Comparison of ENCODE assay signal across 1 cellular context in the genomic region with DNA sequence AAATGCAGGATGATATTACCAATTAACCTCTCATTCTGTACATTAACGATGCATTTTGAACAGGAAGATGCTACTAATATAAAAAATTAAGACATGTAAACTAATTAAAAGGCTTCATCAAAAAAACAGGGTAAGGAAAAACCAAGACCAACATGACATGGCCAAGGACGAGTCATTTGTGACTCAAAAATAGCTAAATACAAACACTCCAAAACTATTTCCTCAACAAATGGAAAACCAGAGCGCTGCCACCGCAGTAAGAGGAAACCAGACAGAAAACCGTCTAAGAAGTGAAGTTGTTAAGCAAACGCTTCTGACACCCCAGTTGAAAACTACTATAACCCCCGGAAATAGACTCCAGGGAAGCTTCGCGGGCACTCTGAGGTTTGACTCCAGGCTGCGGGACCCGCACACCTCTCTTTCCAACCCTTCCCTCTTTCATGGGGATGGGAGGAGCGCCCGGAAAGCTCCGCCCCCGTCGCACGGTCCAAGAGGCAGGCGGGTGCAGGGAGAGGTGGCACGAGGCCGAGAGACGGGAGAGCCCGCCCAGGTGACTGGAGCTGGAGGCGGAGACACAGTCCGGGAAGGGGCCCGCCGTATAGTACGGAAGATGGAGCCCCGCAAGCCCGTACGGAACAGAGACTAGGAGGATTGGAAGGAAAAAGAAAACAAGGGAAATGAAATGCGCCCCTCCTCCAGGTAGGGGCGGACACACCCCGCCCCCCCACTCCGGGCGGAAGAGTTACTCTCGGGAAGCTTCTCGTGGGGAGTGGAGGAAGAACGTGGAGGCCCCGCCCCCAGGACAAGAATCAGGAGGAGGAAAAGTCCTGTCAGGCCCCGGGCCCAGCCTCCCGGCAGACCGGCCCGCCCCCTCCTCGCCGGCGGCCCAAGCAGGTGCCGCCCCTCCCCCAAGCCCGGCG.
TF ChIP-seq lines count a peak whose summit lies in the region.

No MANE protein-coding gene starts in this region.

TF ChIP-seq in HepG2, 621 proteins besides CTCF, POLR2A, EP300 and RAD21 (continued from another document and continues in another):
- TF ChIP-seq ZBED4 (CRISPR knock-in tag; IDR thresholded peaks at IDR 0.05; ENCODE audit: borderline replicate concordance) = no peak
- TF ChIP-seq ATF7 (IDR thresholded peaks at IDR 0.05) = no peak
- no peak for TF ChIP-seq ATF7 (CRISPR knock-in tag; IDR thresholded peaks at IDR 0.05)
- TF ChIP-seq, protein P1, sequence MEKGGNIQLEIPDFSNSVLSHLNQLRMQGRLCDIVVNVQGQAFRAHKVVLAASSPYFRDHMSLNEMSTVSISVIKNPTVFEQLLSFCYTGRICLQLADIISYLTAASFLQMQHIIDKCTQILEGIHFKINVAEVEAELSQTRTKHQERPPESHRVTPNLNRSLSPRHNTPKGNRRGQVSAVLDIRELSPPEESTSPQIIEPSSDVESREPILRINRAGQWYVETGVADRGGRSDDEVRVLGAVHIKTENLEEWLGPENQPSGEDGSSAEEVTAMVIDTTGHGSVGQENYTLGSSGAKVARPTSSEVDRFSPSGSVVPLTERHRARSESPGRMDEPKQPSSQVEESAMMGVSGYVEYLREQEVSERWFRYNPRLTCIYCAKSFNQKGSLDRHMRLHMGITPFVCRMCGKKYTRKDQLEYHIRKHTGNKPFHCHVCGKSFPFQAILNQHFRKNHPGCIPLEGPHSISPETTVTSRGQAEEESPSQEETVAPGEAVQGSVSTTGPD (CRISPR knock-in tag; IDR thresholded peaks at IDR 0.05) = no peak
- TF ChIP-seq ZBTB3 (CRISPR knock-in tag; IDR thresholded peaks at IDR 0.05; ENCODE audit: borderline replicate concordance, low read depth) = no peak
- TF ChIP-seq ATF6 (CRISPR knock-in tag; conservative IDR thresholded peaks at IDR 0.05) = no peak
- TF ChIP-seq E2F2 (CRISPR knock-in tag; IDR thresholded peaks at IDR 0.05; ENCODE audit: borderline replicate concordance) = no peak
- peak; percentile 39; the same call in 1 of the 2 replicates for TF ChIP-seq IRF2 (CRISPR knock-in tag; IDR thresholded peaks at IDR 0.05)
- no peak for TF ChIP-seq ZBTB33 (CRISPR knock-in tag; IDR thresholded peaks at IDR 0.05)
- TF ChIP-seq ZNF30 (CRISPR knock-in tag; IDR thresholded peaks at IDR 0.05) = no peak
- TF ChIP-seq ZNF251 (CRISPR knock-in tag; IDR thresholded peaks at IDR 0.05) = no peak
- no peak for TF ChIP-seq NFATC3 (CRISPR knock-in tag; IDR thresholded peaks at IDR 0.05)
- no peak for TF ChIP-seq ZNF180 (CRISPR knock-in tag; IDR thresholded peaks at IDR 0.05; ENCODE audit: borderline replicate concordance, low read depth)
- TF ChIP-seq NFE2L2 (IDR thresholded peaks at IDR 0.05; ENCODE audit: low read length) = no peak
- no peak for TF ChIP-seq ESRRA (CRISPR knock-in tag; IDR thresholded peaks at IDR 0.05; ENCODE audit: low read depth)
- no peak for TF ChIP-seq HDAC2 (CRISPR knock-in tag; IDR thresholded peaks at IDR 0.05)
- TF ChIP-seq ZNF124 (CRISPR knock-in tag; IDR thresholded peaks at IDR 0.05) = 0 out of 2 replicates have a peak, but pooled peaks have one; percentile 66
- no peak for TF ChIP-seq SNRNP70 (IDR thresholded peaks at IDR 0.05; ENCODE audit: low read depth, low read length)
- TF ChIP-seq ZNF724P (CRISPR knock-in tag; IDR thresholded peaks at IDR 0.05; ENCODE audit: borderline replicate concordance) = no peak
- 0 out of 2 replicates have a peak, but pooled peaks have one; percentile 28 for TF ChIP-seq ZNF777 (CRISPR knock-in tag; IDR thresholded peaks at IDR 0.05)
- 0 out of 2 replicates have a peak, but pooled peaks have one; percentile 17 for TF ChIP-seq MIER3 (CRISPR knock-in tag; IDR thresholded peaks at IDR 0.05; ENCODE audit: borderline replicate concordance)
- TF ChIP-seq SIX4 (CRISPR knock-in tag; IDR thresholded peaks at IDR 0.05) = no peak
- TF ChIP-seq ZNF546 (CRISPR knock-in tag; conservative IDR thresholded peaks at IDR 0.05) = no peak
- no peak for TF ChIP-seq NFRKB (IDR thresholded peaks at IDR 0.05)
- peak; percentile 51; the same call in 1 of the 2 replicates for TF ChIP-seq MAZ (IDR thresholded peaks at IDR 0.05; ENCODE audit: borderline replicate concordance, low read depth, low read length)
- TF ChIP-seq MAZ (CRISPR knock-in tag; IDR thresholded peaks at IDR 0.05; ENCODE audit: low read depth) = 0 out of 2 replicates have a peak, but pooled peaks have one; percentile 32
- TF ChIP-seq ZNF766 (CRISPR knock-in tag; IDR thresholded peaks at IDR 0.05; ENCODE audit: borderline replicate concordance) = 0 out of 2 replicates have a peak, but pooled peaks have one; percentile 67
- peak; percentile 89 for TF ChIP-seq PATZ1 (CRISPR knock-in tag; IDR thresholded peaks at IDR 0.05)
- no peak for TF ChIP-seq ETV6 (CRISPR knock-in tag; conservative IDR thresholded peaks at IDR 0.05)
- no peak for TF ChIP-seq ZNF773 (CRISPR knock-in tag; IDR thresholded peaks at IDR 0.05; ENCODE audit: borderline replicate concordance)
- TF ChIP-seq FOXA3 (CRISPR knock-in tag; IDR thresholded peaks at IDR 0.05) = no peak
- TF ChIP-seq, protein P2, sequence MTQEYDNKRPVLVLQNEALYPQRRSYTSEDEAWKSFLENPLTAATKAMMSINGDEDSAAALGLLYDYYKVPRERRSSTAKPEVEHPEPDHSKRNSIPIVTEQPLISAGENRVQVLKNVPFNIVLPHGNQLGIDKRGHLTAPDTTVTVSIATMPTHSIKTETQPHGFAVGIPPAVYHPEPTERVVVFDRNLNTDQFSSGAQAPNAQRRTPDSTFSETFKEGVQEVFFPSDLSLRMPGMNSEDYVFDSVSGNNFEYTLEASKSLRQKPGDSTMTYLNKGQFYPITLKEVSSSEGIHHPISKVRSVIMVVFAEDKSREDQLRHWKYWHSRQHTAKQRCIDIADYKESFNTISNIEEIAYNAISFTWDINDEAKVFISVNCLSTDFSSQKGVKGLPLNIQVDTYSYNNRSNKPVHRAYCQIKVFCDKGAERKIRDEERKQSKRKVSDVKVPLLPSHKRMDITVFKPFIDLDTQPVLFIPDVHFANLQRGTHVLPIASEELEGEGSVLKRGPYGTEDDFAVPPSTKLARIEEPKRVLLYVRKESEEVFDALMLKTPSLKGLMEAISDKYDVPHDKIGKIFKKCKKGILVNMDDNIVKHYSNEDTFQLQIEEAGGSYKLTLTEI (CRISPR knock-in tag; conservative IDR thresholded peaks at IDR 0.05) = no peak
- TF ChIP-seq GATAD1 (CRISPR knock-in tag; IDR thresholded peaks at IDR 0.05) = no peak; the same call in 1 of the 2 replicates
- TF ChIP-seq, protein P3, sequence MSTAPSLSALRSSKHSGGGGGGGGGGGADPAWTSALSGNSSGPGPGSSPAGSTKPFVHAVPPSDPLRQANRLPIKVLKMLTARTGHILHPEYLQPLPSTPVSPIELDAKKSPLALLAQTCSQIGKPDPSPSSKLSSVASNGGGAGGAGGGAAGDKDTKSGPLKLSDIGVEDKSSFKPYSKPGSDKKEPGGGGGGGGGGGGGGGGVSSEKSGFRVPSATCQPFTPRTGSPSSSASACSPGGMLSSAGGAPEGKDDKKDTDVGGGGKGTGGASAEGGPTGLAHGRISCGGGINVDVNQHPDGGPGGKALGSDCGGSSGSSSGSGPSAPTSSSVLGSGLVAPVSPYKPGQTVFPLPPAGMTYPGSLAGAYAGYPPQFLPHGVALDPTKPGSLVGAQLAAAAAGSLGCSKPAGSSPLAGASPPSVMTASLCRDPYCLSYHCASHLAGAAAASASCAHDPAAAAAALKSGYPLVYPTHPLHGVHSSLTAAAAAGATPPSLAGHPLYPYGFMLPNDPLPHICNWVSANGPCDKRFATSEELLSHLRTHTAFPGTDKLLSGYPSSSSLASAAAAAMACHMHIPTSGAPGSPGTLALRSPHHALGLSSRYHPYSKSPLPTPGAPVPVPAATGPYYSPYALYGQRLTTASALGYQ (CRISPR knock-in tag; IDR thresholded peaks at IDR 0.05) = peak; percentile 25; the same call in 1 of the 2 replicates
- no peak for TF ChIP-seq AKAP8 (CRISPR knock-in tag; IDR thresholded peaks at IDR 0.05)
- TF ChIP-seq, protein P4, sequence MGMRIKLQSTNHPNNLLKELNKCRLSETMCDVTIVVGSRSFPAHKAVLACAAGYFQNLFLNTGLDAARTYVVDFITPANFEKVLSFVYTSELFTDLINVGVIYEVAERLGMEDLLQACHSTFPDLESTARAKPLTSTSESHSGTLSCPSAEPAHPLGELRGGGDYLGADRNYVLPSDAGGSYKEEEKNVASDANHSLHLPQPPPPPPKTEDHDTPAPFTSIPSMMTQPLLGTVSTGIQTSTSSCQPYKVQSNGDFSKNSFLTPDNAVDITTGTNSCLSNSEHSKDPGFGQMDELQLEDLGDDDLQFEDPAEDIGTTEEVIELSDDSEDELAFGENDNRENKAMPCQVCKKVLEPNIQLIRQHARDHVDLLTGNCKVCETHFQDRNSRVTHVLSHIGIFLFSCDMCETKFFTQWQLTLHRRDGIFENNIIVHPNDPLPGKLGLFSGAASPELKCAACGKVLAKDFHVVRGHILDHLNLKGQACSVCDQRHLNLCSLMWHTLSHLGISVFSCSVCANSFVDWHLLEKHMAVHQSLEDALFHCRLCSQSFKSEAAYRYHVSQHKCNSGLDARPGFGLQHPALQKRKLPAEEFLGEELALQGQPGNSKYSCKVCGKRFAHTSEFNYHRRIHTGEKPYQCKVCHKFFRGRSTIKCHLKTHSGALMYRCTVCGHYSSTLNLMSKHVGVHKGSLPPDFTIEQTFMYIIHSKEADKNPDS (CRISPR knock-in tag; IDR thresholded peaks at IDR 0.05) = no peak
- no peak for TF ChIP-seq SRF (IDR thresholded peaks at IDR 0.05; ENCODE audit: low read depth, low read length)
- no peak for TF ChIP-seq PLRG1 (conservative IDR thresholded peaks at IDR 0.05)
- no peak for TF ChIP-seq ZNF432 (CRISPR knock-in tag; IDR thresholded peaks at IDR 0.05; ENCODE audit: borderline replicate concordance)
